16 cellular contexts compared by ENCODE assay signal in genomic region chr17:57654040-57654775, GRCh38.
"Had no signal": no experiment of that assay in that cellular context is flagged by ENCODE, and none has a peak within 500 bp of the region (broad histone marks: within the 10 kb centered on the region; RNA-seq: fewer than 3 reads in every experiment).

No MANE protein-coding gene starts in this region.

- H3K27me3 ChIP-seq: ascending aorta, colonic mucosa, pancreas, SJSA1, tibial nerve had no signal

- FAIRE-seq: frontal cortex, kidney, pancreas had no signal

- ATAC-seq: activated T-cell treated with anti-CD3 and anti-CD28 coated beads, Interleukin-2, amount 50 U/mL, for 4 hours; pancreas; stimulated activated memory B cell treated with anti-CD40 and anti-IgM and Interleukin-4, amounts not matched to agents 10 μg/mL and 1 μg/mL and 100 μg/mL, for 72 hours had no signal

- H3K27ac ChIP-seq: ascending aorta, colonic mucosa, left ventricle myocardium inferior, pancreas, SJSA1, skin epidermis, tibial nerve had no signal

- H3K27ac Mint-ChIP-seq: stimulated activated memory B cell treated with anti-CD40 and anti-IgM and Interleukin-4, amounts not matched to agents 10 μg/mL and 1 μg/mL and 100 μg/mL, for 72 hours had no signal

- H3K4me3 ChIP-seq: ascending aorta, colonic mucosa, left ventricle myocardium inferior, pancreas, SJSA1, skin epidermis, tibial nerve had no signal

- H3K9me3 ChIP-seq: ascending aorta, colonic mucosa, left ventricle myocardium inferior, pancreas, SJSA1, tibial nerve had no signal

- H3K36me3 ChIP-seq: ascending aorta, colonic mucosa, pancreas, tibial nerve had no signal

- H3K4me3 Mint-ChIP-seq: activated T-cell treated with anti-CD3 and anti-CD28 coated beads, Interleukin-2, amount 50 U/mL, for 4 hours; stimulated activated memory B cell treated with anti-CD40 and anti-IgM and Interleukin-4, amounts not matched to agents 10 μg/mL and 1 μg/mL and 100 μg/mL, for 72 hours had no signal

- H3K4me1 Mint-ChIP-seq: stimulated activated memory B cell treated with anti-CD40 and anti-IgM and Interleukin-4, amounts not matched to agents 10 μg/mL and 1 μg/mL and 100 μg/mL, for 72 hours had no signal

- H3K4me1 ChIP-seq: ascending aorta, colonic mucosa, left ventricle myocardium inferior, pancreas, tibial nerve had no signal

- DNase-seq: activated CD4-positive, alpha-beta T cell treated with anti-CD3 and anti-CD28 coated beads, Interleukin-2, amount 50 U/mL, for 1 hour; activated CD4-positive, CD25-positive, alpha-beta regulatory T cell; activated gamma-delta T cell; activated T-cell treated with anti-CD3 and anti-CD28 coated beads, Interleukin-2, amount 50 U/mL, for 4 hours; colonic mucosa; kidney; left ventricle myocardium inferior; mesendoderm; pancreas; retina had no signal

- H3K9me3 Mint-ChIP-seq: activated T-cell treated with anti-CD3 and anti-CD28 coated beads, Interleukin-2, amount 50 U/mL, for 4 hours; stimulated activated memory B cell treated with anti-CD40 and anti-IgM and Interleukin-4, amounts not matched to agents 10 μg/mL and 1 μg/mL and 100 μg/mL, for 72 hours had no signal

- H3K27me3 Mint-ChIP-seq: stimulated activated memory B cell treated with anti-CD40 and anti-IgM and Interleukin-4, amounts not matched to agents 10 μg/mL and 1 μg/mL and 100 μg/mL, for 72 hours had no signal
